19 cellular contexts compared by ENCODE assay signal in the genomic region with DNA sequence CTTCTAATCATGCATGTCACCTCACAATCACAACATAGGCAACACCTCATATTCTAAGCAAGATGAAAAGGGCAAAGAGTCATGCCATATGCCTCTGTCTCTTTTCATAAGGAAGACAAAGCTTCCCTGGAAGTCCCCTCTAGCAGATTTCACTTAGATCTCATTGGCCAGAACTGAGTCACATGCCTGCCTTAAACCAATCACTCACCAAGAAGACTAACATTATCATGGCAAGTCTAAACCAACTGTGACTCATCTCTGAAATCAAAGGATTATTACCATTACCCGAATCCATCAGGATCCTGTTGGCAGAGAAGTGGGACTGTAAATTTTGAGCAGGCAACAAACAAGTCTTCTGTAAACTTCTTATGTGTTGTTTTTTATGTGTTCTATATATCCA. TPM values are rescaled to one million over a fixed set of nuclear protein-coding genes. Genes with fewer than 3 reads are reported as not detected.
DNase-seq lines count a peak whose midpoint lies in the region; TF ChIP-seq lines count a peak whose summit lies in the region.
"Had no signal": no experiment of that assay in that cellular context is flagged by ENCODE, and none has a peak within 500 bp of the region (broad histone marks: within the 10 kb centered on the region; RNA-seq: fewer than 3 reads in every experiment).

No MANE protein-coding gene starts in this region.

- H3K9me3 Mint-ChIP-seq in osteocyte (ENCODE audit: unreplicated experiment) (no peaks in the 10 kb centered on the region), glutamatergic neuron (ENCODE audit: unreplicated experiment) (no peaks in the 10 kb centered on the region), progenitor cell of endocrine pancreas (ENCODE audit: low read depth) (no peaks in the 10 kb centered on the region)
- H3K9me3 Mint-ChIP-seq: nephron progenitor cell had no signal

- H3K4me3 Mint-ChIP-seq in osteocyte (ENCODE audit: unreplicated experiment) (no peak overlapping the region), glutamatergic neuron (ENCODE audit: unreplicated experiment) (no peak overlapping the region), progenitor cell of endocrine pancreas (ENCODE audit: low read depth) (no peak overlapping the region)
- H3K4me3 Mint-ChIP-seq: nephron progenitor cell had no signal

- TF ChIP-seq POLR2A in Peyer's patch (IDR thresholded peaks at IDR 0.05): no peak

- H3K36me3 Mint-ChIP-seq in osteocyte (ENCODE audit: unreplicated experiment): peaks cover 32% of the 10 kb centered on the region
- H3K36me3 Mint-ChIP-seq in glutamatergic neuron (ENCODE audit: unreplicated experiment): no peaks in the 10 kb centered on the region
- H3K36me3 Mint-ChIP-seq in progenitor cell of endocrine pancreas (ENCODE audit: insufficient read depth): no peaks in the 10 kb centered on the region

- H3K27me3 ChIP-seq in MG63 (no peaks in the 10 kb centered on the region), Peyer's patch (no peaks in the 10 kb centered on the region)
- H3K27me3 ChIP-seq: BLaER1, esophagus squamous epithelium had no signal

- TF ChIP-seq CTCF in choroid plexus epithelial cell (conservative IDR thresholded peaks at IDR 0.05; ENCODE audit: low read depth, low read length) (no peak), osteocyte (IDR thresholded peaks at IDR 0.05) (no peak), Peyer's patch (IDR thresholded peaks at IDR 0.05) (no peak), glutamatergic neuron (IDR thresholded peaks at IDR 0.05; ENCODE audit: partially characterized antibody, unreplicated experiment) (no peak), progenitor cell of endocrine pancreas (IDR thresholded peaks at IDR 0.05; ENCODE audit: unreplicated experiment) (no peak)

- H3K4me1 ChIP-seq in Peyer's patch: no peaks in the 10 kb centered on the region

- no peaks in the 10 kb centered on the region for H3K27me3 Mint-ChIP-seq in osteocyte (ENCODE audit: unreplicated experiment)
- H3K27me3 Mint-ChIP-seq in glutamatergic neuron (ENCODE audit: unreplicated experiment): no peaks in the 10 kb centered on the region
- H3K27me3 Mint-ChIP-seq in progenitor cell of endocrine pancreas: peaks cover 3% of the 10 kb centered on the region

- H3K36me3 ChIP-seq in MG63 (peaks cover 84% of the 10 kb centered on the region), Peyer's patch (no peaks in the 10 kb centered on the region)
- H3K36me3 ChIP-seq: BLaER1 had no signal

- no peak overlapping the region for H3K4me3 ChIP-seq in MG63
- no peak overlapping the region for H3K4me3 ChIP-seq in choroid plexus epithelial cell (ENCODE audit: low read depth, low read length)
- no peak overlapping the region for H3K4me3 ChIP-seq in Peyer's patch
- H3K4me3 ChIP-seq: BLaER1, esophagus squamous epithelium, lower lobe of right lung had no signal

- H3K27ac Mint-ChIP-seq in osteocyte (ENCODE audit: unreplicated experiment) (peak overlapping the region; percentile 68), glutamatergic neuron (ENCODE audit: unreplicated experiment) (no peak overlapping the region), progenitor cell of endocrine pancreas (no peak overlapping the region)
- H3K27ac Mint-ChIP-seq: nephron progenitor cell had no signal

- H3K27ac ChIP-seq in Peyer's patch: no peak overlapping the region
- H3K27ac ChIP-seq: BLaER1, lower lobe of right lung had no signal

- H3K4me1 Mint-ChIP-seq in osteocyte (ENCODE audit: unreplicated experiment) (peaks cover 55% of the 10 kb centered on the region), glutamatergic neuron (ENCODE audit: low read depth, unreplicated experiment) (peaks cover 4% of the 10 kb centered on the region), progenitor cell of endocrine pancreas (ENCODE audit: low read depth) (no peaks in the 10 kb centered on the region)

- H3K9me3 ChIP-seq in MG63 (no peaks in the 10 kb centered on the region), Peyer's patch (no peaks in the 10 kb centered on the region)
- H3K9me3 ChIP-seq: BLaER1, esophagus squamous epithelium, lower lobe of right lung had no signal

- DNase-seq in Daoy (ENCODE audit: low read depth) (peak; percentile 73), MG63 (peak; percentile 36), choroid plexus epithelial cell (ENCODE audit: low read depth) (peak; percentile 31), osteocyte (ENCODE audit: extremely low spot score, unreplicated experiment) (no peak), Peyer's patch (no peak), glutamatergic neuron (no peak), progenitor cell of endocrine pancreas (ENCODE audit: low spot score, unreplicated experiment) (no peak)
- no peak for DNase-seq in stimulated activated CD4-positive, alpha-beta T cell treated with anti-CD3 and anti-CD28 coated beads, Interleukin-2, amount 100 ng/mL, for 24 hours
- DNase-seq: activated CD4-positive, alpha-beta T cell treated with anti-CD3 and anti-CD28 coated beads, Interleukin-2, amount 50 U/mL, for 48 hours; amygdala; DMS153; esophagus squamous epithelium; H7; lower lobe of right lung; NCI-H1417 treated with DMSO at 0.1 percent for 48 hours; NCI-H2227 treated with DMSO at 0.1 percent for 48 hours; nephron progenitor cell; stimulated activated CD4-positive, alpha-beta T cell treated with anti-CD3 and anti-CD28 coated beads, Interleukin-4, amount 100 ng/mL, for 1 hour had no signal

RNA-seq across cellular contexts. Expression of gene CAV1, which starts 27.8 kb away (rescaled TPM):
- 465 and 514 TPM in 2 replicates for total RNA-seq in Daoy (2014; rRNA removed; shearing (Covaris generic))
- total RNA-seq in MG63 (2014; rRNA removed; shearing (Covaris generic); ENCODE audit: low replicate concordance): 287 and 342 TPM in 2 replicates
- total RNA-seq in osteocyte: 492 and 502 TPM in 2 replicates
- 10 to 100 TPM; 17.7 to 42.6 (median 27.6) TPM for total RNA-seq in Peyer's patch
- total RNA-seq in glutamatergic neuron (ENCODE audit: unreplicated experiment): 0.78 TPM
- 0.84 TPM in 2 replicates for total RNA-seq in progenitor cell of endocrine pancreas

RNA-seq across cellular contexts. Expression of gene CAV2, which starts 53.1 kb away (rescaled TPM):
- total RNA-seq in Daoy (2014; rRNA removed; shearing (Covaris generic)): 150 and 191 TPM in 2 replicates
- 55.9 and 58.1 TPM in 2 replicates for total RNA-seq in MG63 (2014; rRNA removed; shearing (Covaris generic); ENCODE audit: low replicate concordance)
- total RNA-seq in osteocyte (81.6 and 86.8 TPM in 2 replicates), Peyer's patch (10 to 100 TPM; 11.8 to 13.9 (median 12.6) TPM), glutamatergic neuron (ENCODE audit: unreplicated experiment) (1.7 TPM), progenitor cell of endocrine pancreas (9.4 and 9.9 TPM in 2 replicates)

Comparison
In these comparisons a context has a peak if more than half of its experiments do, and no peak if none do; other contexts are left out.
1. DNase-seq: peak in Daoy (single experiment), MG63 (single experiment) and choroid plexus epithelial cell (single experiment); none in osteocyte (single experiment), Peyer's patch (0 of 3), glutamatergic neuron (single experiment), stimulated activated CD4-positive, alpha-beta T cell treated with anti-CD3 and anti-CD28 coated beads, Interleukin-2, amount 100 ng/mL, for 24 hours (0 of 2) and progenitor cell of endocrine pancreas (single experiment).
2. RNA of gene CAV1, which starts 27.8 kb away (total RNA-seq): 465 to 514 TPM in Daoy, 492 to 502 TPM in osteocyte, 287 to 342 TPM in MG63 and 17.7 to 42.6 TPM in Peyer's patch; 0.84 TPM in progenitor cell of endocrine pancreas and 0.78 TPM in glutamatergic neuron (single experiment); every median in the first group is over 10 times any median in the second.